Comparison of ENCODE assay signal across 1 cellular context in the genomic region with DNA sequence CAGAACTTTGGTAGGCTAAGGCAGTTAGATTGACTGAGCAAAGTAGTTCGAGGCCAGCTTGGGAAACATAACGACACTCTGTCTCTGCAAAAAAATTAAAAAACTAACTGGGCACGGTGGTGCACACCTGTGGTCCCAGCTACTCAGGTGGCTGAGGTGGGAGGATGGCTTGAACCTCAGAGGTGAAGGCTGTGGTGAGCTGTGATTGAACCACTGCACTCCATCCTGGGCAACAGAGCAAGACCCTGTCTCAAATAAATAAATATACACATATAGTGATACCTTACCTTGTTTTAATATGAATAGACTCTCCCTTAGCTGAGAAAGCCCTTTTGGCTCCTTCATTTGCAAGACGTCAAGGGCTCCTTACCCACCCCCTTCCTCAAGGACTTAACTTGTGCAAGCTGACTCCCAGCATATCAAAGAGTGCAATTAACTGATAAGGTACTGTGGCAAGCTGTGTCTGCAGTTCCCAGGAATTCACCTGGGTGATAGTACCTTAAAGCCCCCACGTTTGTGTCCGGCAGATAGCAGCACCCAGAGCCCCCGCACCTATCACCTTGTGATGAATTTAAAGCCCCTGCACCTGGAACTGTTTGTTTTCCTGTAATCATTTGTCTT.
TF ChIP-seq lines count a peak whose summit lies in the region.

No MANE protein-coding gene starts in this region.

TF ChIP-seq in GM23338, 12 proteins besides CTCF, POLR2A, EP300 and RAD21 (continued from another document):
- TF ChIP-seq, protein P1, sequence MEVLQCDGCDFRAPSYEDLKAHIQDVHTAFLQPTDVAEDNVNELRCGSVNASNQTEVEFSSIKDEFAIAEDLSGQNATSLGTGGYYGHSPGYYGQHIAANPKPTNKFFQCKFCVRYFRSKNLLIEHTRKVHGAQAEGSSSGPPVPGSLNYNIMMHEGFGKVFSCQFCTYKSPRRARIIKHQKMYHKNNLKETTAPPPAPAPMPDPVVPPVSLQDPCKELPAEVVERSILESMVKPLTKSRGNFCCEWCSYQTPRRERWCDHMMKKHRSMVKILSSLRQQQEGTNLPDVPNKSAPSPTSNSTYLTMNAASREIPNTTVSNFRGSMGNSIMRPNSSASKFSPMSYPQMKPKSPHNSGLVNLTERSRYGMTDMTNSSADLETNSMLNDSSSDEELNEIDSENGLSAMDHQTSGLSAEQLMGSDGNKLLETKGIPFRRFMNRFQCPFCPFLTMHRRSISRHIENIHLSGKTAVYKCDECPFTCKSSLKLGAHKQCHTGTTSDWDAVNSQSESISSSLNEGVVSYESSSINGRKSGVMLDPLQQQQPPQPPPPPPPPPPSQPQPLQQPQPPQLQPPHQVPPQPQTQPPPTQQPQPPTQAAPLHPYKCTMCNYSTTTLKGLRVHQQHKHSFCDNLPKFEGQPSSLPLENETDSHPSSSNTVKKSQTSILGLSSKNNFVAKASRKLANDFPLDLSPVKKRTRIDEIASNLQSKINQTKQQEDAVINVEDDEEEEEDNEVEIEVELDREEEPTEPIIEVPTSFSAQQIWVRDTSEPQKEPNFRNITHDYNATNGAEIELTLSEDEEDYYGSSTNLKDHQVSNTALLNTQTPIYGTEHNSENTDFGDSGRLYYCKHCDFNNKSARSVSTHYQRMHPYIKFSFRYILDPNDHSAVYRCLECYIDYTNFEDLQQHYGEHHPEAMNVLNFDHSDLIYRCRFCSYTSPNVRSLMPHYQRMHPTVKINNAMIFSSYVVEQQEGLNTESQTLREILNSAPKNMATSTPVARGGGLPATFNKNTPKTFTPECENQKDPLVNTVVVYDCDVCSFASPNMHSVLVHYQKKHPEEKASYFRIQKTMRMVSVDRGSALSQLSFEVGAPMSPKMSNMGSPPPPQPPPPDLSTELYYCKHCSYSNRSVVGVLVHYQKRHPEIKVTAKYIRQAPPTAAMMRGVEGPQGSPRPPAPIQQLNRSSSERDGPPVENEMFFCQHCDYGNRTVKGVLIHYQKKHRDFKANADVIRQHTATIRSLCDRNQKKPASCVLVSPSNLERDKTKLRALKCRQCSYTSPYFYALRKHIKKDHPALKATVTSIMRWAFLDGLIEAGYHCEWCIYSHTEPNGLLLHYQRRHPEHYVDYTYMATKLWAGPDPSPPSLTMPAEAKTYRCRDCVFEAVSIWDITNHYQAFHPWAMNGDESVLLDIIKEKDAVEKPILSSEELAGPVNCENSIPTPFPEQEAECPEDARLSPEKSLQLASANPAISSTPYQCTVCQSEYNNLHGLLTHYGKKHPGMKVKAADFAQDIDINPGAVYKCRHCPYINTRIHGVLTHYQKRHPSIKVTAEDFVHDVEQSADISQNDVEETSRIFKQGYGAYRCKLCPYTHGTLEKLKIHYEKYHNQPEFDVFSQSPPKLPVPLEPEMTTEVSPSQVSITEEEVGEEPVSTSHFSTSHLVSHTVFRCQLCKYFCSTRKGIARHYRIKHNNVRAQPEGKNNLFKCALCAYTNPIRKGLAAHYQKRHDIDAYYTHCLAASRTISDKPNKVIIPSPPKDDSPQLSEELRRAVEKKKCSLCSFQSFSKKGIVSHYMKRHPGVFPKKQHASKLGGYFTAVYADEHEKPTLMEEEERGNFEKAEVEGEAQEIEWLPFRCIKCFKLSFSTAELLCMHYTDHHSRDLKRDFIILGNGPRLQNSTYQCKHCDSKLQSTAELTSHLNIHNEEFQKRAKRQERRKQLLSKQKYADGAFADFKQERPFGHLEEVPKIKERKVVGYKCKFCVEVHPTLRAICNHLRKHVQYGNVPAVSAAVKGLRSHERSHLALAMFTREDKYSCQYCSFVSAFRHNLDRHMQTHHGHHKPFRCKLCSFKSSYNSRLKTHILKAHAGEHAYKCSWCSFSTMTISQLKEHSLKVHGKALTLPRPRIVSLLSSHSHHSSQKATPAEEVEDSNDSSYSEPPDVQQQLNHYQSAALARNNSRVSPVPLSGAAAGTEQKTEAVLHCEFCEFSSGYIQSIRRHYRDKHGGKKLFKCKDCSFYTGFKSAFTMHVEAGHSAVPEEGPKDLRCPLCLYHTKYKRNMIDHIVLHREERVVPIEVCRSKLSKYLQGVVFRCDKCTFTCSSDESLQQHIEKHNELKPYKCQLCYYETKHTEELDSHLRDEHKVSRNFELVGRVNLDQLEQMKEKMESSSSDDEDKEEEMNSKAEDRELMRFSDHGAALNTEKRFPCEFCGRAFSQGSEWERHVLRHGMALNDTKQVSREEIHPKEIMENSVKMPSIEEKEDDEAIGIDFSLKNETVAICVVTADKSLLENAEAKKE (CRISPR knock-in tag; IDR thresholded peaks at IDR 0.05): no peak
- TF ChIP-seq CREB1 (CRISPR knock-in tag; IDR thresholded peaks at IDR 0.05; ENCODE audit: low read depth) (no peak), EZH2phosphoT487 (IDR thresholded peaks at IDR 0.05; ENCODE audit: unreplicated experiment) (no peak)
